Comparison of ENCODE assay signal across 8 cellular contexts in genomic region chr2:26412091-26412673, GRCh38. TPM values are rescaled to one million over a fixed set of nuclear protein-coding genes. Genes with fewer than 3 reads are reported as not detected.
DNase-seq lines count a peak whose midpoint lies in the region; ATAC-seq and TF ChIP-seq lines count a peak whose summit lies in the region.

No MANE protein-coding gene starts in this region.

- H3K36me3 ChIP-seq in breast epithelium (no peaks in the 10 kb centered on the region), mammary epithelial cell (ENCODE audit: insufficient read depth, low read length) (no peaks in the 10 kb centered on the region), upper lobe of left lung (no peaks in the 10 kb centered on the region)

- H3K9me3 ChIP-seq in breast epithelium (no peaks in the 10 kb centered on the region), mammary epithelial cell (replicated peaks; ENCODE audit: insufficient read depth, low read length) (no peaks in the 10 kb centered on the region), upper lobe of left lung (no peaks in the 10 kb centered on the region)

- no peak for TF ChIP-seq POLR2A in breast epithelium (IDR thresholded peaks at IDR 0.05)
- no peak for TF ChIP-seq POLR2A in upper lobe of left lung (IDR thresholded peaks at IDR 0.05)

- H3K4me3 ChIP-seq in breast epithelium (peak overlapping the region in 2 of 3 donors; percentile 16 to 29), mammary epithelial cell (replicated peaks in 1 of 3; ENCODE audit: insufficient read depth in 1 of 3, low read depth in 2 of 3, low read length in 3 of 3) (no peak overlapping the region), upper lobe of left lung (peak overlapping the region in 3 of 4 donors; percentile 6 to 31 (median 14))

- H3K4me3 Mint-ChIP-seq in dendritic cell treated with granulocyte-macrophage colony-stimulating factor and Interleukin-4, amounts not matched to agents 40 ng/mL and 50 ng/mL, for 4 days: peak overlapping the region; percentile 72
- no peak overlapping the region for H3K4me3 Mint-ChIP-seq in chondrocyte (ENCODE audit: unreplicated experiment)

- no peaks in the 10 kb centered on the region for H4K20me1 ChIP-seq in mammary epithelial cell (ENCODE audit: insufficient read depth, low read length)

- intact Hi-C loops in breast epithelium (cut with DNase I; ENCODE audit: low total_unique reads): no loop called here
- intact Hi-C loops in mammary epithelial cell (cut with micrococcal nuclease): no loop called here
- intact Hi-C loops in dendritic cell treated with granulocyte-macrophage colony-stimulating factor and Interleukin-4, amounts not matched to agents 40 ng/mL and 50 ng/mL, for 4 days (cut with micrococcal nuclease): no loop called here

- peak in 1 of 2 donors; percentile 73 for ATAC-seq in upper lobe of left lung (ENCODE audit: low FRiP score in 2 of 2)

- peak overlapping the region; percentile 84 for H3K27ac Mint-ChIP-seq in dendritic cell treated with granulocyte-macrophage colony-stimulating factor and Interleukin-4, amounts not matched to agents 40 ng/mL and 50 ng/mL, for 4 days
- no peak overlapping the region for H3K27ac Mint-ChIP-seq in chondrocyte (ENCODE audit: unreplicated experiment)

- no peak overlapping the region for H2AFZ ChIP-seq in mammary epithelial cell (ENCODE audit: low read depth, low read length)

- BruUV-seq in mammary epithelial cell (replicated peaks; lab: Mats Ljungman, UMichigan): no TSS peak

- H3K9me3 Mint-ChIP-seq in dendritic cell treated with granulocyte-macrophage colony-stimulating factor and Interleukin-4, amounts not matched to agents 40 ng/mL and 50 ng/mL, for 4 days: peaks cover 8% of the 10 kb centered on the region
- no peaks in the 10 kb centered on the region for H3K9me3 Mint-ChIP-seq in chondrocyte (ENCODE audit: low read depth)

- H3K9ac ChIP-seq in mammary epithelial cell (ENCODE audit: insufficient read depth, low read length): no peak overlapping the region

- peaks cover 24% of the 10 kb centered on the region for H3K4me1 Mint-ChIP-seq in dendritic cell treated with granulocyte-macrophage colony-stimulating factor and Interleukin-4, amounts not matched to agents 40 ng/mL and 50 ng/mL, for 4 days (ENCODE audit: low read depth)
- no peaks in the 10 kb centered on the region for H3K4me1 Mint-ChIP-seq in chondrocyte (ENCODE audit: low read depth)

- no peaks in the 10 kb centered on the region for H3K79me2 ChIP-seq in mammary epithelial cell (ENCODE audit: insufficient read depth, low read length)

- DNase-seq in breast epithelium (ENCODE audit: low spot score in 2 of 2) (no peak), mammary epithelial cell (no peak), NCI-H460 (ENCODE audit: extremely low read depth, low read depth) (peak; percentile 72), upper lobe of left lung (no peak), NCI-H774 (lab: John Stamatoyannopoulos, UW) (no peak), NCI-H1105 (lab: John Stamatoyannopoulos, UW) (no peak), chondrocyte (ENCODE audit: low spot score) (no peak)

- no peak overlapping the region for H3K27ac ChIP-seq in breast epithelium
- no peak overlapping the region for H3K27ac ChIP-seq in mammary epithelial cell (ENCODE audit: insufficient read depth, low read depth, low read length)
- peak overlapping the region in 2 of 4 donors; percentile 0 to 18 for H3K27ac ChIP-seq in upper lobe of left lung

- in situ Hi-C loops in mammary epithelial cell (cut with MboI; ENCODE audit: low sequenced_read_pairs in 2 of 2): no loop called here

- dilution Hi-C loops in mammary epithelial cell (cut with HindIII; ENCODE audit: low sequenced_read_pairs): no loop called here

- TF ChIP-seq CTCF in breast epithelium (IDR thresholded peaks at IDR 0.05) (no peak), mammary epithelial cell (conservative IDR thresholded peaks at IDR 0.05 in 1 of 2, IDR thresholded peaks at IDR 0.05 in 1 of 2; ENCODE audit: extremely low read depth in 1 of 2, insufficient read depth in 1 of 2, low read depth in 1 of 2, low read length in 2 of 2) (no peak), upper lobe of left lung (IDR thresholded peaks at IDR 0.05) (no peak), chondrocyte (IDR thresholded peaks at IDR 0.05) (no peak)

- H3K27me3 ChIP-seq in breast epithelium (no peaks in the 10 kb centered on the region), mammary epithelial cell (ENCODE audit: insufficient read depth, low read length) (peaks cover 4% of the 10 kb centered on the region), upper lobe of left lung (no peaks in the 10 kb centered on the region)

- WGBS in mammary epithelial cell (ENCODE audit: low coverage, missing lambda C conversion rate): 100% methylated on average over 3 of the region's 10 CpGs
- 56 to 60% methylated on average over 10 of the region's 10 CpGs for WGBS in upper lobe of left lung, 2 donors

- no peaks in the 10 kb centered on the region for H3K36me3 Mint-ChIP-seq in dendritic cell treated with granulocyte-macrophage colony-stimulating factor and Interleukin-4, amounts not matched to agents 40 ng/mL and 50 ng/mL, for 4 days (ENCODE audit: low read depth)
- no peaks in the 10 kb centered on the region for H3K36me3 Mint-ChIP-seq in chondrocyte (ENCODE audit: low read depth)

- H3K4me1 ChIP-seq in breast epithelium (no peaks in the 10 kb centered on the region), mammary epithelial cell (ENCODE audit: insufficient read depth, low read length) (no peaks in the 10 kb centered on the region), upper lobe of left lung (no peaks in the 10 kb centered on the region)

- no peak for TF ChIP-seq EP300 in upper lobe of left lung (IDR thresholded peaks at IDR 0.05)

- CTCF ChIA-PET in mammary epithelial cell (lab: Charles Lee; ENCODE audit: low non-redundant PET): no interaction called here

- H3K4me2 ChIP-seq in mammary epithelial cell (ENCODE audit: insufficient read depth, low read depth, low read length): no peak overlapping the region

- H3K27me3 Mint-ChIP-seq in dendritic cell treated with granulocyte-macrophage colony-stimulating factor and Interleukin-4, amounts not matched to agents 40 ng/mL and 50 ng/mL, for 4 days: peaks cover 6% of the 10 kb centered on the region
- no peaks in the 10 kb centered on the region for H3K27me3 Mint-ChIP-seq in chondrocyte (ENCODE audit: low read depth)

RNA-seq across cellular contexts. Expression of gene DRC1, which starts 10.5 kb away (rescaled TPM):
- total RNA-seq in breast epithelium (not detected), mammary epithelial cell (under 1 TPM; 0.33 to 0.38 TPM), upper lobe of left lung (10 to 100 TPM in 2 of 6 donors, 1 to 10 TPM in 3, under 1 TPM in 1; 0.17 to 27.4 (median 4.7) TPM), chondrocyte (0.17 TPM in 1 of 3 replicates, not detected in the others)
- not detected for polyA plus RNA-seq in mammary epithelial cell
- not detected for polyA minus RNA-seq in mammary epithelial cell
- total RNA-seq in NCI-H460 (2014; rRNA removed; shearing (Covaris generic)): 0.46 TPM in 1 of 2 replicates, not detected in the other
- polyA plus RNA-seq in NCI-H460 (2014; cell fraction: nucleus; rRNA removed): 0.05 and 1.4 TPM in 2 replicates

Comparison
In these comparisons a context has a peak if more than half of its experiments do, and no peak if none do; other contexts are left out.
1. H3K4me3 ChIP-seq: peak in breast epithelium (2 of 3) and upper lobe of left lung (3 of 4); none in mammary epithelial cell (0 of 3).